1 cellular context compared by ENCODE assay signal in the genomic region with DNA sequence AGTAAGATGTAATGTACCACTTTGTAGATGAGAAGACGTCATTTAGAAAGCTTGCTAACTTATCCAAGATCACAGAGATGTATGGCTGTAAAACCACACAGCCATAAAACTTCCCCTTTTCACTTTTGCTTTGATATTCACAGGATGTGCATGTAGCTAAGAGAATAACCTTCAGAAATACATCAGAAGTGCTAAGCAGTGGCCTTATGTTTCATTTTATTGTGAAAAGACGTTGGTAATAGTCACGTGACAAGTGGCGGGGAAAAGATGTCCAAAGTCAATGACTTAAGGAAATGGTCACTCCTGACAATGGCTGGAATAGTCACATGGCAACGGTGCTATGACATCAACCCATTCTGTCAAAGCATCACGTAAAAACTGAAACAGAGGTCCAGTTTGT.
TF ChIP-seq lines count a peak whose summit lies in the region.

No MANE protein-coding gene starts in this region.

TF ChIP-seq in GM12878, 131 proteins besides CTCF, POLR2A, EP300 and RAD21 (continued from another document and continues in another):
- no peak for TF ChIP-seq BCL3 (IDR thresholded peaks at IDR 0.05; ENCODE audit: borderline replicate concordance, insufficient read depth, low read depth, low read length, poor library complexity, severe bottlenecking)
- TF ChIP-seq NR2C2 (IDR thresholded peaks at IDR 0.05; ENCODE audit: borderline replicate concordance, control insufficient read depth, insufficient read length, low read depth): no peak
- no peak for TF ChIP-seq SMARCA5 (IDR thresholded peaks at IDR 0.05)
- no peak for TF ChIP-seq POLR2AphosphoS5 (IDR thresholded peaks at IDR 0.05; ENCODE audit: low read length)
- no peak for TF ChIP-seq SREBF1 (IDR thresholded peaks at IDR 0.05; ENCODE audit: low read length)
- TF ChIP-seq, protein P1, sequence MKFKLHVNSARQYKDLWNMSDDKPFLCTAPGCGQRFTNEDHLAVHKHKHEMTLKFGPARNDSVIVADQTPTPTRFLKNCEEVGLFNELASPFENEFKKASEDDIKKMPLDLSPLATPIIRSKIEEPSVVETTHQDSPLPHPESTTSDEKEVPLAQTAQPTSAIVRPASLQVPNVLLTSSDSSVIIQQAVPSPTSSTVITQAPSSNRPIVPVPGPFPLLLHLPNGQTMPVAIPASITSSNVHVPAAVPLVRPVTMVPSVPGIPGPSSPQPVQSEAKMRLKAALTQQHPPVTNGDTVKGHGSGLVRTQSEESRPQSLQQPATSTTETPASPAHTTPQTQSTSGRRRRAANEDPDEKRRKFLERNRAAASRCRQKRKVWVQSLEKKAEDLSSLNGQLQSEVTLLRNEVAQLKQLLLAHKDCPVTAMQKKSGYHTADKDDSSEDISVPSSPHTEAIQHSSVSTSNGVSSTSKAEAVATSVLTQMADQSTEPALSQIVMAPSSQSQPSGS (IDR thresholded peaks at IDR 0.05; ENCODE audit: low read length): peak; percentile 88
- peak; percentile 97 for TF ChIP-seq RAD51 (IDR thresholded peaks at IDR 0.05)
- TF ChIP-seq MTA2 (IDR thresholded peaks at IDR 0.05; ENCODE audit: low read depth): peak; percentile 37; the same call in 1 of the 2 replicates
- TF ChIP-seq YBX1 (IDR thresholded peaks at IDR 0.05): no peak
- no peak for TF ChIP-seq ZZZ3 (IDR thresholded peaks at IDR 0.05; ENCODE audit: control insufficient read depth, insufficient read length, low read depth)
- TF ChIP-seq ZBED1 (IDR thresholded peaks at IDR 0.05; ENCODE audit: borderline replicate concordance): no peak
- TF ChIP-seq MEF2A (IDR thresholded peaks at IDR 0.05; ENCODE audit: insufficient read depth, low read depth, low read length): no peak
- TF ChIP-seq BACH1 (IDR thresholded peaks at IDR 0.05; ENCODE audit: borderline replicate concordance): no peak
- TF ChIP-seq SIN3A (IDR thresholded peaks at IDR 0.05; ENCODE audit: low read depth, low read length): no peak
- TF ChIP-seq DPF2 (IDR thresholded peaks at IDR 0.05): no peak
- TF ChIP-seq HDAC6 (IDR thresholded peaks at IDR 0.05; ENCODE audit: unreplicated experiment): no peak
- TF ChIP-seq, protein P2, sequence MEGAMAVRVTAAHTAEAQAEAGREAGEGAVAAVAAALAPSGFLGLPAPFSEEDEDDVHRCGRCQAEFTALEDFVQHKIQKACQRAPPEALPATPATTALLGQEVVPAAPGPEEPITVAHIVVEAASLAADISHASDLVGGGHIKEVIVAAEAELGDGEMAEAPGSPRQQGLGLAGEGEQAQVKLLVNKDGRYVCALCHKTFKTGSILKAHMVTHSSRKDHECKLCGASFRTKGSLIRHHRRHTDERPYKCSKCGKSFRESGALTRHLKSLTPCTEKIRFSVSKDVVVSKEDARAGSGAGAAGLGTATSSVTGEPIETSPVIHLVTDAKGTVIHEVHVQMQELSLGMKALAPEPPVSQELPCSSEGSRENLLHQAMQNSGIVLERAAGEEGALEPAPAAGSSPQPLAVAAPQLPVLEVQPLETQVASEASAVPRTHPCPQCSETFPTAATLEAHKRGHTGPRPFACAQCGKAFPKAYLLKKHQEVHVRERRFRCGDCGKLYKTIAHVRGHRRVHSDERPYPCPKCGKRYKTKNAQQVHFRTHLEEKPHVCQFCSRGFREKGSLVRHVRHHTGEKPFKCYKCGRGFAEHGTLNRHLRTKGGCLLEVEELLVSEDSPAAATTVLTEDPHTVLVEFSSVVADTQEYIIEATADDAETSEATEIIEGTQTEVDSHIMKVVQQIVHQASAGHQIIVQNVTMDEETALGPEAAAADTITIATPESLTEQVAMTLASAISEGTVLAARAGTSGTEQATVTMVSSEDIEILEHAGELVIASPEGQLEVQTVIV (IDR thresholded peaks at IDR 0.05; ENCODE audit: borderline replicate concordance, partially characterized antibody): no peak
- peak; percentile 39 for TF ChIP-seq USF1 (IDR thresholded peaks at IDR 0.05; ENCODE audit: borderline replicate concordance, extremely low read length, insufficient read depth, low read depth, low read length)
- no peak for TF ChIP-seq SREBF2 (IDR thresholded peaks at IDR 0.05; ENCODE audit: low read length)
- TF ChIP-seq CHD4 (IDR thresholded peaks at IDR 0.05): no peak
- TF ChIP-seq IKZF2 (IDR thresholded peaks at IDR 0.05): peak; percentile 54; a peak in 3 of 4 replicates
- TF ChIP-seq TAF1 (IDR thresholded peaks at IDR 0.05; ENCODE audit: borderline replicate concordance, low read depth, low read length): no peak
- no peak for TF ChIP-seq ATF3 (IDR thresholded peaks at IDR 0.05; ENCODE audit: borderline replicate concordance, extremely low read depth, low read depth, low read length)
- TF ChIP-seq MLLT1 (IDR thresholded peaks at IDR 0.05): no peak
- TF ChIP-seq BMI1 (IDR thresholded peaks at IDR 0.05; ENCODE audit: borderline replicate concordance): no peak
- no peak for TF ChIP-seq SUPT20H (IDR thresholded peaks at IDR 0.05; ENCODE audit: borderline replicate concordance, control insufficient read depth, low read depth, low read length)
- TF ChIP-seq ZNF622 (IDR thresholded peaks at IDR 0.05): no peak
- TF ChIP-seq NR2F1 (conservative IDR thresholded peaks at IDR 0.05): no peak
- TF ChIP-seq EED (IDR thresholded peaks at IDR 0.05; ENCODE audit: low read depth): no peak
- peak; percentile 77; the same call in 1 of the 2 replicates for TF ChIP-seq NFIC (IDR thresholded peaks at IDR 0.05; ENCODE audit: low read depth, low read length)
- no peak for TF ChIP-seq HCFC1 (IDR thresholded peaks at IDR 0.05; ENCODE audit: low read length)
- TF ChIP-seq SRF (IDR thresholded peaks at IDR 0.05; ENCODE audit: low read depth in 2 of 2, low read length in 2 of 2): no peak
- no peak for TF ChIP-seq CEBPB (IDR thresholded peaks at IDR 0.05; ENCODE audit: borderline replicate concordance in 1 of 2, low read depth in 2 of 2, low read length in 2 of 2)
- TF ChIP-seq, protein P3, sequence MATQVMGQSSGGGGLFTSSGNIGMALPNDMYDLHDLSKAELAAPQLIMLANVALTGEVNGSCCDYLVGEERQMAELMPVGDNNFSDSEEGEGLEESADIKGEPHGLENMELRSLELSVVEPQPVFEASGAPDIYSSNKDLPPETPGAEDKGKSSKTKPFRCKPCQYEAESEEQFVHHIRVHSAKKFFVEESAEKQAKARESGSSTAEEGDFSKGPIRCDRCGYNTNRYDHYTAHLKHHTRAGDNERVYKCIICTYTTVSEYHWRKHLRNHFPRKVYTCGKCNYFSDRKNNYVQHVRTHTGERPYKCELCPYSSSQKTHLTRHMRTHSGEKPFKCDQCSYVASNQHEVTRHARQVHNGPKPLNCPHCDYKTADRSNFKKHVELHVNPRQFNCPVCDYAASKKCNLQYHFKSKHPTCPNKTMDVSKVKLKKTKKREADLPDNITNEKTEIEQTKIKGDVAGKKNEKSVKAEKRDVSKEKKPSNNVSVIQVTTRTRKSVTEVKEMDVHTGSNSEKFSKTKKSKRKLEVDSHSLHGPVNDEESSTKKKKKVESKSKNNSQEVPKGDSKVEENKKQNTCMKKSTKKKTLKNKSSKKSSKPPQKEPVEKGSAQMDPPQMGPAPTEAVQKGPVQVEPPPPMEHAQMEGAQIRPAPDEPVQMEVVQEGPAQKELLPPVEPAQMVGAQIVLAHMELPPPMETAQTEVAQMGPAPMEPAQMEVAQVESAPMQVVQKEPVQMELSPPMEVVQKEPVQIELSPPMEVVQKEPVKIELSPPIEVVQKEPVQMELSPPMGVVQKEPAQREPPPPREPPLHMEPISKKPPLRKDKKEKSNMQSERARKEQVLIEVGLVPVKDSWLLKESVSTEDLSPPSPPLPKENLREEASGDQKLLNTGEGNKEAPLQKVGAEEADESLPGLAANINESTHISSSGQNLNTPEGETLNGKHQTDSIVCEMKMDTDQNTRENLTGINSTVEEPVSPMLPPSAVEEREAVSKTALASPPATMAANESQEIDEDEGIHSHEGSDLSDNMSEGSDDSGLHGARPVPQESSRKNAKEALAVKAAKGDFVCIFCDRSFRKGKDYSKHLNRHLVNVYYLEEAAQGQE (IDR thresholded peaks at IDR 0.05; ENCODE audit: low read depth, low read length): no peak
- TF ChIP-seq SKIL (IDR thresholded peaks at IDR 0.05; ENCODE audit: low read depth, poor library complexity, severe bottlenecking): no peak
- no peak for TF ChIP-seq MYB (IDR thresholded peaks at IDR 0.05; ENCODE audit: borderline replicate concordance, low read depth, low read length)
- TF ChIP-seq USF2 (IDR thresholded peaks at IDR 0.05; ENCODE audit: borderline replicate concordance, low read depth, low read length): peak; percentile 36; the same call in 1 of the 2 replicates
- no peak for TF ChIP-seq HDAC2 (IDR thresholded peaks at IDR 0.05)
- no peak for TF ChIP-seq NKRF (conservative IDR thresholded peaks at IDR 0.05)
- no peak for TF ChIP-seq ZSCAN29 (IDR thresholded peaks at IDR 0.05)
- no peak for TF ChIP-seq EZH2 (IDR thresholded peaks at IDR 0.05; ENCODE audit: borderline replicate concordance, control insufficient read depth, low read depth, low read length)
- no peak for TF ChIP-seq SP1 (IDR thresholded peaks at IDR 0.05; ENCODE audit: low read depth, low read length)
